8 cellular contexts compared by ENCODE assay signal in the genomic region with DNA sequence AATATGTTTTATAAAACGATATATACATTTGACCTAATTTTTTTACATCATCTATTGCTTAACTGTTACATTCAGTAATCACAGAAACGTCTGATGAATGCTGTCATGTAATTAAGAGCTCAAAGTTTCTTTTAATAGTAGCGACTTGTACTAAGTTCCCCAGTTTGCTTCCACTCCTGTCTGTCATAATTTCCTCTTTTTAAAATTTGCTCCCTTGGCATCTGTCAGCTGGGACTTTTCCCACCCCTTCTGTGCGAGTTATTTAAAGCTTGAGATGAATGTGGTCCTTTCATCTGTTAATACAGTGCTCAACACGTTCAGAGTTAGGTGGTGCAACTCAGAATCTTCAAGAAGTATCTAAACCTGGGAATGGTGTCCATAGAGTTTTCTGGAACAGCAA. TPM values are rescaled to one million over a fixed set of nuclear protein-coding genes. Genes with fewer than 3 reads are reported as not detected.
A peak's percentile ranks its signal among the peaks of the same experiment; 100 is the strongest.
DNase-seq lines count a peak whose midpoint lies in the region; ATAC-seq and TF ChIP-seq lines count a peak whose summit lies in the region.

No MANE protein-coding gene starts in this region.

- H3K27me3 Mint-ChIP-seq in activated CD4-positive, alpha-beta memory T cell treated with anti-CD3 and anti-CD28 coated beads, Interleukin-2, amount 10 ng/mL, durations not matched to agents 7 days and 5 days, result no peaks in the 10 kb centered on the region
- no peaks in the 10 kb centered on the region for H3K27me3 Mint-ChIP-seq in stimulated activated naive CD8-positive, alpha-beta T cell treated with anti-CD3 and anti-CD28 coated beads, Interleukin-15, amount 100 ng/mL, for 72 hours

- no peaks in the 10 kb centered on the region for H3K36me3 ChIP-seq in heart right ventricle
- no peaks in the 10 kb centered on the region for H3K36me3 ChIP-seq in iPS-15b (ENCODE audit: control insufficient read depth, insufficient read depth, low read length)

- H3K27me3 ChIP-seq in heart right ventricle (no peaks in the 10 kb centered on the region), iPS-15b (ENCODE audit: control insufficient read depth, insufficient read depth, low read length) (no peaks in the 10 kb centered on the region)

- H3K9ac ChIP-seq in iPS-15b (ENCODE audit: low read depth, low read length), result no peak overlapping the region

- peak overlapping the region; percentile 96 for H3K4me3 Mint-ChIP-seq in activated CD4-positive, alpha-beta memory T cell treated with anti-CD3 and anti-CD28 coated beads, Interleukin-2, amount 10 ng/mL, durations not matched to agents 7 days and 5 days
- peak overlapping the region; percentile 97 to 98 for H3K4me3 Mint-ChIP-seq in stimulated activated naive CD8-positive, alpha-beta T cell treated with anti-CD3 and anti-CD28 coated beads, Interleukin-15, amount 100 ng/mL, for 72 hours

- no peak for TF ChIP-seq CTCF in heart right ventricle (IDR thresholded peaks at IDR 0.05)

- peaks cover 5% of the 10 kb centered on the region for H3K9me3 Mint-ChIP-seq in activated CD4-positive, alpha-beta memory T cell treated with anti-CD3 and anti-CD28 coated beads, Interleukin-2, amount 10 ng/mL, durations not matched to agents 7 days and 5 days
- H3K9me3 Mint-ChIP-seq in stimulated activated naive CD8-positive, alpha-beta T cell treated with anti-CD3 and anti-CD28 coated beads, Interleukin-15, amount 100 ng/mL, for 72 hours, result peaks cover 0 to 4% of the 10 kb centered on the region in 2 donors

- POLR2A ChIA-PET in activated CD4-positive, alpha-beta memory T cell treated with anti-CD3 and anti-CD28 coated beads, Interleukin-2, amount 10 ng/mL, durations not matched to agents 7 days and 5 days (lab: Charles Lee), result interaction anchor here (0.8 to 3.8 kb wide), 14 partner anchors 21 to 794 kb away, joined by 3 to 32 read pairs (median 6); partner anchors contain the start of genes EIF4E, METAP1 and TSPAN5

- H3K36me3 Mint-ChIP-seq in activated CD4-positive, alpha-beta memory T cell treated with anti-CD3 and anti-CD28 coated beads, Interleukin-2, amount 10 ng/mL, durations not matched to agents 7 days and 5 days (ENCODE audit: low read depth), result peaks cover 28% of the 10 kb centered on the region

- no peak for DNase-seq in heart right ventricle
- no peak for DNase-seq in cardiac septum (ENCODE audit: low spot score)
- no peak for DNase-seq in activated CD4-positive, alpha-beta memory T cell treated with anti-CD3 and anti-CD28 coated beads, Interleukin-2, amount 10 ng/mL, durations not matched to agents 7 days and 5 days
- no peak for DNase-seq in stimulated activated naive CD8-positive, alpha-beta T cell treated with anti-CD3 and anti-CD28 coated beads, Interleukin-15, amount 100 ng/mL, for 72 hours
- no peak for DNase-seq in activated gamma-delta T cell treated with Interleukin-2 at 50 U/mL for 16 hours

- ATAC-seq in heart right ventricle (no peak), GM18519 (IDR thresholded peaks at IDR 0.05; ENCODE audit: low FRiP score, unreplicated experiment) (no peak), HG02884 (IDR thresholded peaks at IDR 0.05; ENCODE audit: unreplicated experiment) (no peak)
- ATAC-seq in stimulated activated naive CD8-positive, alpha-beta T cell treated with anti-CD3 and anti-CD28 coated beads, Interleukin-15, amount 100 ng/mL, for 72 hours, result no peak

- intact Hi-C loops in heart right ventricle (cut with DNase I) (loop anchor here in 4 of 10 donors (5.0 to 10.0 kb wide), 4 partner anchors 35 to 665 kb away; partner anchors contain the start of genes STPG2 (in 4 of the 4) and EIF4E (in 1 of the 4)), cardiac septum (cut with DNase I) (loop anchor here (5.0 kb wide), 2 partner anchors 120 to 735 kb away; partner anchors contain the start of genes METAP1 and STPG2)

- WGBS in heart right ventricle, 2 donors, result 5 to 7% methylated on average over 5 of the region's 5 CpGs

- CTCF ChIA-PET in activated CD4-positive, alpha-beta memory T cell treated with anti-CD3 and anti-CD28 coated beads, Interleukin-2, amount 10 ng/mL, durations not matched to agents 7 days and 5 days (lab: Charles Lee), result interaction anchor here (1.1 to 1.3 kb wide), 2 partner anchors 205 to 396 kb away, joined by 3 to 5 read pairs; partner anchors contain the start of gene TSPAN5

- H3K9me3 ChIP-seq in heart right ventricle, result peaks cover 0 to 2% (median 0%) of the 10 kb centered on the region in 11 donors
- no peaks in the 10 kb centered on the region for H3K9me3 ChIP-seq in iPS-15b (ENCODE audit: control insufficient read depth, insufficient read depth, low read length)

- H3K27ac ChIP-seq in heart right ventricle, result peak overlapping the region in 9 of 10 donors; percentile 80 to 100 (median 92)

- H3K4me1 ChIP-seq in heart right ventricle (peaks cover 0 to 46% (median 19%) of the 10 kb centered on the region in 9 donors), iPS-15b (ENCODE audit: control insufficient read depth, insufficient read depth, low read length) (peaks cover 9% of the 10 kb centered on the region)

- H3K4me3 ChIP-seq in heart right ventricle (peak overlapping the region; percentile 46 to 93 (median 78)), iPS-15b (ENCODE audit: low read depth, low read length) (peak overlapping the region; percentile 92)

- peak overlapping the region; percentile 86 for H3K27ac Mint-ChIP-seq in activated CD4-positive, alpha-beta memory T cell treated with anti-CD3 and anti-CD28 coated beads, Interleukin-2, amount 10 ng/mL, durations not matched to agents 7 days and 5 days
- peak overlapping the region in 1 of 2 donors; percentile 97 for H3K27ac Mint-ChIP-seq in stimulated activated naive CD8-positive, alpha-beta T cell treated with anti-CD3 and anti-CD28 coated beads, Interleukin-15, amount 100 ng/mL, for 72 hours

- H3K4me1 Mint-ChIP-seq in activated CD4-positive, alpha-beta memory T cell treated with anti-CD3 and anti-CD28 coated beads, Interleukin-2, amount 10 ng/mL, durations not matched to agents 7 days and 5 days, result peaks cover 44% of the 10 kb centered on the region
- peaks cover 48% of the 10 kb centered on the region for H3K4me1 Mint-ChIP-seq in stimulated activated naive CD8-positive, alpha-beta T cell treated with anti-CD3 and anti-CD28 coated beads, Interleukin-15, amount 100 ng/mL, for 72 hours

RNA-seq across cellular contexts. Expression of gene RAP1GDS1, which starts 1.2 kb away (rescaled TPM):
- total RNA-seq in heart right ventricle, result 10 to 100 TPM in 8 of 10 donors, 1 to 10 TPM in 2; 8.8 to 21.3 (median 12.7) TPM
- polyA plus RNA-seq in heart right ventricle, result 10 to 100 TPM in 1 of 2 donors, 1 to 10 TPM in 1; 7.0 to 15.8 TPM
- 18.9 TPM for total RNA-seq in cardiac septum
- 10 to 100 TPM; 46.1 to 50.4 TPM for total RNA-seq in activated CD4-positive, alpha-beta memory T cell treated with anti-CD3 and anti-CD28 coated beads, Interleukin-2, amount 10 ng/mL, durations not matched to agents 7 days and 5 days
